7 cellular contexts compared by ENCODE assay signal in the genomic region with DNA sequence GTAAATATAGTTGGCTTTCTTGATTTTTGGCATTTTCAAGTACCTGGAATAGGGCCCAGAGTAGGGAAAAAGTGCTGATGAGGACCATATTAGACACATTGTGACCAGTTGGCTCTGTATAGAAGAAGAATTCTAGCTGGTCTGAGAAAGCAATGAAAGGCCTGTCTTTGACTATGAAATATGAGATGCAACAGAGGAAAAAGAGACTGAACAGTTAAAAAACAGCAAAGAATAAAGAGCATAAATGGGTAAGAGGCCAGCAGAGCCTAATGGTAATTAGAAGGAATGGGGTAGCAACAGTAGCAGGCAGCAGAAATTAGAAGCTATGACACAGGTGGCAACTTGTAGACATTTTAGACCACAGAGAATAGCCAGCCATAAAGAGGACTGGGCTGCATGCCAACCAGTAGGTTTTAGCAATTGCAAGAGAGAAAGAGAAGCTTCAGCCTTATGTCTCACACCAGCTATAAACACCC.
A peak's percentile ranks its signal among the peaks of the same experiment; 100 is the strongest.
DNase-seq lines count a peak whose midpoint lies in the region; ATAC-seq and TF ChIP-seq lines count a peak whose summit lies in the region.

No MANE protein-coding gene starts in this region.

- no peak overlapping the region for H2AFZ ChIP-seq in Loucy (ENCODE audit: low read length)
- no peak overlapping the region for H2AFZ ChIP-seq in PC-9

- H3K27me3 ChIP-seq in Loucy (ENCODE audit: insufficient read depth, low read length, poor library complexity, severe bottlenecking) (no peaks in the 10 kb centered on the region), PC-9 (ENCODE audit: insufficient read depth, low read depth) (no peaks in the 10 kb centered on the region), ascending aorta (no peaks in the 10 kb centered on the region)

- no peaks in the 10 kb centered on the region for H4K20me1 ChIP-seq in Loucy (ENCODE audit: insufficient read depth, low read length, poor library complexity, severe bottlenecking)
- no peaks in the 10 kb centered on the region; the same call in 1 of the 2 replicates for H4K20me1 ChIP-seq in PC-9 (ENCODE audit: insufficient read depth)

- POLR2A ChIA-PET in PC-9 (lab: Charles Lee; ENCODE audit: unreplicated experiment) = no interaction called here

- H3K9ac ChIP-seq in Loucy (ENCODE audit: low read depth, low read length, poor library complexity, severe bottlenecking) = peak overlapping the region; percentile 62

- no TSS peak for BruUV-seq in PC-9 (replicated peaks; lab: Mats Ljungman, UMichigan)

- peak; percentile 95 for ATAC-seq in GM19463 (IDR thresholded peaks at IDR 0.05; ENCODE audit: unreplicated experiment)

- H3K9me2 ChIP-seq in Loucy (replicated peaks; ENCODE audit: low read depth, low read length) (no peaks in the 10 kb centered on the region), PC-9 (ENCODE audit: insufficient read depth) (no peaks in the 10 kb centered on the region)

- H3K79me2 ChIP-seq in Loucy (ENCODE audit: insufficient read depth, low read length) (peaks cover 33% of the 10 kb centered on the region), PC-9 (ENCODE audit: low read depth) (0 out of 2 replicates have a peak, but pooled peaks cover 3% of the 10 kb centered on the region)

- no peak overlapping the region for H3K27ac ChIP-seq in PC-9
- no peak overlapping the region for H3K27ac ChIP-seq in ascending aorta

- H3K36me3 ChIP-seq in Loucy (ENCODE audit: insufficient read depth, low read length) (no peaks in the 10 kb centered on the region), PC-9 (ENCODE audit: low read depth) (no peaks in the 10 kb centered on the region), ascending aorta (no peaks in the 10 kb centered on the region)

- H3K4me1 ChIP-seq in Loucy (ENCODE audit: insufficient read depth, low read length, poor library complexity, severe bottlenecking) (peaks cover 69% of the 10 kb centered on the region), PC-9 (replicated peaks; ENCODE audit: insufficient read depth) (no peaks in the 10 kb centered on the region), ascending aorta (no peaks in the 10 kb centered on the region)

- DNase-seq in OCI-M1 (lab: John Stamatoyannopoulos, UW) (peak; percentile 65), lung microvascular endothelial cell (ENCODE audit: low read depth in 2 of 2) (peak; percentile 15 to 24), NCI-H526 treated with DMSO at 0.1 percent for 48 hours (lab: John Stamatoyannopoulos, UW) (no peak), PC-9 (no peak), ascending aorta (ENCODE audit: low spot score in 2 of 2) (no peak)

- peak overlapping the region; percentile 68 for H3K4me2 ChIP-seq in Loucy (ENCODE audit: low read depth, low read length, poor library complexity, severe bottlenecking)
- H3K4me2 ChIP-seq in PC-9 = no peak overlapping the region

- H3K4me3 ChIP-seq in Loucy (ENCODE audit: low read length, poor library complexity, severe bottlenecking) (peak overlapping the region; percentile 42), PC-9 (no peak overlapping the region), ascending aorta (no peak overlapping the region)

- H3F3A ChIP-seq in Loucy (ENCODE audit: low read depth) (peaks cover 17% of the 10 kb centered on the region), PC-9 (ENCODE audit: insufficient read depth, low read depth) (no peaks in the 10 kb centered on the region; the same call in 1 of the 2 replicates)

- H3K9me3 ChIP-seq in Loucy (ENCODE audit: insufficient read depth, low read depth, low read length) = no peaks in the 10 kb centered on the region
- no peaks in the 10 kb centered on the region for H3K9me3 ChIP-seq in PC-9 (ENCODE audit: insufficient read depth, low read depth)
- no peaks in the 10 kb centered on the region for H3K9me3 ChIP-seq in ascending aorta

- TF ChIP-seq CTCF in Loucy (conservative IDR thresholded peaks at IDR 0.05; ENCODE audit: low read length) (no peak), PC-9 (conservative IDR thresholded peaks at IDR 0.05) (no peak), ascending aorta (IDR thresholded peaks at IDR 0.05) (no peak)

- intact Hi-C loops in PC-9 (cut with micrococcal nuclease; ENCODE audit: unreplicated experiment) (no loop called here), ascending aorta (cut with DNase I) (no loop called here)

- CTCF ChIA-PET in PC-9 (lab: Charles Lee) = no interaction called here

Comparison
In these comparisons a context has a peak if more than half of its experiments do, and no peak if none do; other contexts are left out.
1. DNase-seq: peak in OCI-M1 (single experiment) and lung microvascular endothelial cell (2 of 2); none in NCI-H526 treated with DMSO at 0.1 percent for 48 hours (single experiment), PC-9 (0 of 2) and ascending aorta (0 of 2).